In the genomic region with DNA sequence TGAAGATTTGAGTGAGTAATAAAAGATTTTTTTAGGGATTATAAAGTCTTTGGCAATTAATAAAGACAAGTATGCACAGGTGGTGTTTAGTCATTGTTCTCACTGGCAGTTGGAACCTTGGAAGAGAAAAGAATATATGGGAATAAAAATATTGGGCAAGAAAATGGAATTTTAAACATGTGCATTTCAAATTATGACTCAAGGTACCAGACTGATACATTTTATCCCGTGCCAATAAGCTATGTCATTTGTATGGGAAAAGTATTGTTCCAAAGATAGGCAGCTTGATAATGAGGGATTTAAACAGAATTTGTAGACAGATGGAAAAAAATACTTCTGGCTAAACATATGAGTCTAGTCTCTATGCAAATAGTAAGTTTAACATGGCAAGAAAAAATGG, we compare ENCODE assay signal across 10 cellular contexts.
DNase-seq lines count a peak whose midpoint lies in the region; ATAC-seq and TF ChIP-seq lines count a peak whose summit lies in the region.
"Had no signal": no experiment of that assay in that cellular context is flagged by ENCODE, and none has a peak within 500 bp of the region (broad histone marks: within the 10 kb centered on the region; RNA-seq: fewer than 3 reads in every experiment).

No MANE protein-coding gene starts in this region.

- H3K27me3 Mint-ChIP-seq in activated CD8-positive, alpha-beta T cell treated with anti-CD3 and anti-CD28 coated beads for 36 hours: no peaks in the 10 kb centered on the region

- H3K36me3 Mint-ChIP-seq in activated CD8-positive, alpha-beta T cell treated with anti-CD3 and anti-CD28 coated beads for 36 hours (ENCODE audit: low read depth): no peaks in the 10 kb centered on the region

- peak overlapping the region; percentile 53 for H3K27ac ChIP-seq in foreskin keratinocyte
- H3K27ac ChIP-seq: gastroesophageal sphincter had no signal

- peak overlapping the region; percentile 13 for H3K4me3 Mint-ChIP-seq in activated CD8-positive, alpha-beta T cell treated with anti-CD3 and anti-CD28 coated beads for 36 hours

- CTCF ChIA-PET in BJ (lab: Yijun Ruan, JAX): no interaction called here
- CTCF ChIA-PET in activated CD8-positive, alpha-beta T cell treated with anti-CD3 and anti-CD28 coated beads for 36 hours (lab: Charles Lee): no interaction called here

- no peaks in the 10 kb centered on the region for H3K9me3 Mint-ChIP-seq in activated CD8-positive, alpha-beta T cell treated with anti-CD3 and anti-CD28 coated beads for 36 hours

- ATAC-seq in GM19395 (IDR thresholded peaks at IDR 0.05; ENCODE audit: unreplicated experiment) (peak; percentile 9), foreskin keratinocyte (peak; percentile 93), GM19467 (IDR thresholded peaks at IDR 0.05; ENCODE audit: unreplicated experiment) (no peak), GM19397 (IDR thresholded peaks at IDR 0.05; ENCODE audit: unreplicated experiment) (no peak)
- no peak for ATAC-seq in activated CD8-positive, alpha-beta T cell treated with anti-CD3 and anti-CD28 coated beads for 36 hours
- ATAC-seq: gastroesophageal sphincter had no signal

- H3K27me3 ChIP-seq in BJ (ENCODE audit: control insufficient read depth, insufficient read depth, low read length) (no peaks in the 10 kb centered on the region), foreskin keratinocyte (no peaks in the 10 kb centered on the region)
- H3K27me3 ChIP-seq: gastroesophageal sphincter had no signal

- H3K36me3 ChIP-seq in BJ (ENCODE audit: control insufficient read depth, insufficient read depth, low read length): no peaks in the 10 kb centered on the region
- H3K36me3 ChIP-seq: gastroesophageal sphincter had no signal

- no peak overlapping the region for H3K27ac Mint-ChIP-seq in activated CD8-positive, alpha-beta T cell treated with anti-CD3 and anti-CD28 coated beads for 36 hours

- TF ChIP-seq CTCF in BJ (IDR thresholded peaks at IDR 0.05; ENCODE audit: insufficient read depth, low read depth, low read length): no peak
- TF ChIP-seq CTCF in activated CD8-positive, alpha-beta T cell treated with anti-CD3 and anti-CD28 coated beads for 36 hours (IDR thresholded peaks at IDR 0.05): no peak
- no peak for TF ChIP-seq CTCF in foreskin keratinocyte (conservative IDR thresholded peaks at IDR 0.05)

- DNase-seq in BJ (ENCODE audit: low read depth): peak; percentile 15
- no peak for DNase-seq in activated CD8-positive, alpha-beta T cell treated with anti-CD3 and anti-CD28 coated beads for 36 hours
- DNase-seq in foreskin keratinocyte: peak; percentile 85 to 90
- DNase-seq in cardiac septum (ENCODE audit: low spot score): no peak
- DNase-seq in SHP77 treated with DMSO at 0.1 percent for 48 hours (lab: John Stamatoyannopoulos, UW): no peak
- DNase-seq: Karpas-422 had no signal

- no peak overlapping the region for H3K4me3 ChIP-seq in BJ (ENCODE audit: low read depth, low read length)
- H3K4me3 ChIP-seq: gastroesophageal sphincter had no signal

- intact Hi-C loops in activated CD8-positive, alpha-beta T cell treated with anti-CD3 and anti-CD28 coated beads for 36 hours (cut with micrococcal nuclease): no loop called here
- intact Hi-C loops in cardiac septum (cut with DNase I): no loop called here

- POLR2A ChIA-PET in BJ (lab: Charles Lee): no interaction called here
- POLR2A ChIA-PET in activated CD8-positive, alpha-beta T cell treated with anti-CD3 and anti-CD28 coated beads for 36 hours (lab: Charles Lee): no interaction called here

- H3K4me1 Mint-ChIP-seq in activated CD8-positive, alpha-beta T cell treated with anti-CD3 and anti-CD28 coated beads for 36 hours (ENCODE audit: low read depth): peaks cover 9% of the 10 kb centered on the region

- peaks cover 21% of the 10 kb centered on the region for H3K4me1 ChIP-seq in foreskin keratinocyte
- H3K4me1 ChIP-seq: gastroesophageal sphincter had no signal

Comparison
In these comparisons a context has a peak if more than half of its experiments do, and no peak if none do; other contexts are left out.
1. DNase-seq: peak in BJ (single experiment) and foreskin keratinocyte (2 of 2); none in activated CD8-positive, alpha-beta T cell treated with anti-CD3 and anti-CD28 coated beads for 36 hours (single experiment), cardiac septum (single experiment) and SHP77 treated with DMSO at 0.1 percent for 48 hours (single experiment).
2. ATAC-seq: peak in GM19395 (single experiment) and foreskin keratinocyte (single experiment); none in activated CD8-positive, alpha-beta T cell treated with anti-CD3 and anti-CD28 coated beads for 36 hours (single experiment), GM19467 (single experiment) and GM19397 (single experiment).